Comparison of ENCODE assay signal across 9 cellular contexts in the genomic region with DNA sequence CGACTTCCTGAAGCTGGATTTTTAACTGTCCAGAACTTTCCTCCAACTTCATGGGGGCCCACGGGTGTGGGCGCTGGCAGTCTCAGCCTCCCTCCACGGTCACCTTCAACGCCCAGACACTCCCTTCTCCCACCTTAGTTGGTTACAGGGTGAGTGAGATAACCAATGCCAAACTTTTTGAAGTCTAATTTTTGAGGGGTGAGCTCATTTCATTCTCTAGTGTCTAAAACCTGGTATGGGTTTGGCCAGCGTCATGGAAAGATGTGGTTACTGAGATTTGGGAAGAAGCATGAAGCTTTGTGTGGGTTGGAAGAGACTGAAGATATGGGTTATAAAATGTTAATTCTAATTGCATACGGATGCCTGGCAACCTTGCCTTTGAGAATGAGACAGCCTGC. TPM values are rescaled to one million over a fixed set of nuclear protein-coding genes. Genes with fewer than 3 reads are reported as not detected.
A peak's percentile ranks its signal among the peaks of the same experiment; 100 is the strongest.
DNase-seq lines count a peak whose midpoint lies in the region; ATAC-seq and TF ChIP-seq lines count a peak whose summit lies in the region.
"Had no signal": no experiment of that assay in that cellular context is flagged by ENCODE, and none has a peak within 500 bp of the region (broad histone marks: within the 10 kb centered on the region; RNA-seq: fewer than 3 reads in every experiment).

No MANE protein-coding gene starts in this region.

- H4K8ac ChIP-seq in IMR-90 (ENCODE audit: low read depth in 2 of 2, low read length in 2 of 2), result peak overlapping the region in 1 of 2 experiments; percentile 68; a peak in 3 of 4 replicates

- H2AFZ ChIP-seq in IMR-90 (replicated peaks; ENCODE audit: low read length, poor library complexity), result peak overlapping the region; percentile 65

- peak overlapping the region; percentile 90 for H3K4me2 ChIP-seq in IMR-90 (ENCODE audit: low read depth, low read length)

- H3K27me3 Mint-ChIP-seq in memory B cell, result peaks cover 8% of the 10 kb centered on the region

- H3K27ac ChIP-seq in IMR-90 (ENCODE audit: insufficient read depth, low read length) (peak overlapping the region; percentile 65), coronary artery (peak overlapping the region in 1 of 2 donors; percentile 36), tibial nerve (peak overlapping the region in 3 of 4 donors; percentile 57 to 99 (median 91))

- H3K27me3 ChIP-seq in IMR-90 (ENCODE audit: control insufficient read depth, insufficient read depth, low read length) (no peaks in the 10 kb centered on the region), tibial nerve (no peaks in the 10 kb centered on the region)

- H3K4me1 Mint-ChIP-seq in memory B cell, result peaks cover 18% of the 10 kb centered on the region

- peak overlapping the region; percentile 75 for H3K4me3 ChIP-seq in IMR-90 (ENCODE audit: insufficient read depth, low read depth, low read length)
- peak overlapping the region; percentile 73 for H3K4me3 ChIP-seq in coronary artery
- peak overlapping the region; percentile 60 to 89 (median 66) for H3K4me3 ChIP-seq in tibial nerve
- H3K4me3 ChIP-seq: mucosa of descending colon had no signal

- H2AK9ac ChIP-seq in IMR-90 (replicated peaks; ENCODE audit: low read depth, low read length, poor library complexity), result peak overlapping the region; percentile 45

- peak overlapping the region; percentile 86 for H3K23ac ChIP-seq in IMR-90 (ENCODE audit: low read depth, low read length)

- H3K4ac ChIP-seq in IMR-90 (ENCODE audit: low read depth, low read length), result peak overlapping the region; percentile 64

- no peaks in the 10 kb centered on the region for H3K9me3 ChIP-seq in IMR-90 (ENCODE audit: control insufficient read depth, insufficient read depth, low read length)
- H3K9me3 ChIP-seq in tibial nerve, result no peaks in the 10 kb centered on the region
- H3K9me3 ChIP-seq: mucosa of descending colon had no signal

- in situ Hi-C loops in IMR-90 (cut with MboI; ENCODE audit: low sequenced_read_pairs), result loop anchor here (5.0 kb wide), 1 partner anchor 180 kb away; no protein-coding TSS in a partner anchor

- H3K4me3 Mint-ChIP-seq in memory B cell, result peak overlapping the region; percentile 56

- H3K36me3 ChIP-seq in IMR-90 (ENCODE audit: control insufficient read depth, insufficient read depth, low read length) (no peaks in the 10 kb centered on the region; the same call in 1 of the 2 replicates), tibial nerve (no peaks in the 10 kb centered on the region)

- H3K4me1 ChIP-seq in IMR-90 (ENCODE audit: control insufficient read depth, insufficient read depth, low read length) (peaks cover 4% of the 10 kb centered on the region), tibial nerve (peaks cover 0 to 59% (median 20%) of the 10 kb centered on the region in 4 donors)

- POLR2A ChIA-PET in IMR-90 (lab: Charles Lee; ENCODE audit: unreplicated experiment), result no interaction called here

- BruUV-seq in IMR-90 (replicated peaks; lab: Mats Ljungman, UMichigan), result no TSS peak

- H3K9me1 ChIP-seq in IMR-90 (ENCODE audit: insufficient read depth, low read length), result peaks cover 5% of the 10 kb centered on the region; the same call in 1 of the 2 replicates

- H3K9ac ChIP-seq in IMR-90 (ENCODE audit: low read depth, low read length), result peak overlapping the region; percentile 84

- peak overlapping the region; percentile 67 for H3K18ac ChIP-seq in IMR-90 (ENCODE audit: low read depth, low read length)

- CTCF ChIA-PET in IMR-90 (lab: Yijun Ruan, JAX), result interaction anchor here (1.2 to 1.3 kb wide), 2 partner anchors 20 to 178 kb away, joined by 3 to 6 read pairs; no protein-coding TSS in a partner anchor

- H3K14ac ChIP-seq in IMR-90 (replicated peaks; ENCODE audit: low read depth, low read length), result peak overlapping the region; percentile 81

- peak overlapping the region; percentile 47; the same call in 1 of the 3 replicates for H2BK15ac ChIP-seq in IMR-90 (ENCODE audit: low read depth, low read length)

- peak overlapping the region; percentile 32 for H2BK5ac ChIP-seq in IMR-90 (ENCODE audit: low read depth, low read length, poor library complexity, severe bottlenecking)

- TF ChIP-seq RAD21 in IMR-90 (IDR thresholded peaks at IDR 0.05; ENCODE audit: low read length), result no peak

- intact Hi-C loops in IMR-90 (cut with micrococcal nuclease), result loop anchor here (10.0 kb wide), 2 partner anchors 517 to 677 kb away; a partner anchor contains a TSS

- H3K79me1 ChIP-seq in IMR-90 (ENCODE audit: low read depth in 1 of 2, low read length in 2 of 2), result peaks cover 18 to 29% of the 10 kb centered on the region in 2 experiments

- no peak overlapping the region for H2AK5ac ChIP-seq in IMR-90 (ENCODE audit: low read depth, low read length)

- no peaks in the 10 kb centered on the region for H3K9me3 Mint-ChIP-seq in memory B cell

- TF ChIP-seq POLR2A in IMR-90 (IDR thresholded peaks at IDR 0.05; ENCODE audit: low read depth, low read length), result no peak
- TF ChIP-seq POLR2A in tibial nerve (IDR thresholded peaks at IDR 0.05), result no peak

- TF ChIP-seq EP300 in tibial nerve (IDR thresholded peaks at IDR 0.05), result no peak

- peak overlapping the region; percentile 36; the same call in 1 of the 2 replicates for H3K56ac ChIP-seq in IMR-90 (ENCODE audit: extremely low read depth, insufficient read depth, low read length)

- 0 out of 2 replicates have a peak overlapping the region, but pooled peaks have one; percentile 16 for H2BK20ac ChIP-seq in IMR-90 (ENCODE audit: low read depth, low read length)

- dilution Hi-C loops in IMR-90 (cut with HindIII; ENCODE audit: low sequenced_read_pairs, unreplicated experiment), result no loop called here

- DNase-seq in IMR-90, result peak; percentile 75
- DNase-seq in coronary artery (ENCODE audit: low spot score), result no peak
- DNase-seq in memory B cell (ENCODE audit: low spot score in 2 of 2), result no peak
- DNase-seq in tibial nerve (ENCODE audit: low spot score in 2 of 2), result peak in 1 of 2 donors; percentile 40
- no peak for DNase-seq in foreskin melanocyte
- no peak for DNase-seq in activated CD4-positive, alpha-beta T cell treated with anti-CD3 and anti-CD28 coated beads, Interleukin-2, amount 50 U/mL, for 48 hours
- DNase-seq: mucosa of descending colon, NCI-H187 had no signal

- H4K5ac ChIP-seq in IMR-90 (ENCODE audit: low read depth, low read length), result peak overlapping the region; percentile 31; the same call in 1 of the 2 replicates

- peak overlapping the region; percentile 43 for H4K91ac ChIP-seq in IMR-90 (ENCODE audit: insufficient read depth, low read depth, low read length)

- no CpG with 5 or more reads among the region's 7 CpGs for WGBS in IMR-90 (ENCODE audit: extremely low coverage in 2 of 2, insufficient read length in 1 of 2), 2 experiments
- WGBS in tibial nerve, 2 donors, result 48 to 52% methylated on average over 7 of the region's 7 CpGs

- ATAC-seq in IMR-90 (ENCODE audit: low read depth) (no peak), memory B cell (ENCODE audit: low read depth) (no peak), HG03025 (IDR thresholded peaks at IDR 0.05; ENCODE audit: low FRiP score, unreplicated experiment) (no peak)
- ATAC-seq: mucosa of descending colon had no signal

- TF ChIP-seq CTCF in IMR-90 (conservative IDR thresholded peaks at IDR 0.05; ENCODE audit: low read depth, low read length) (no peak), coronary artery (IDR thresholded peaks at IDR 0.05) (no peak), tibial nerve (IDR thresholded peaks at IDR 0.05) (no peak)

- no peaks in the 10 kb centered on the region; the same call in 1 of the 2 replicates for H4K20me1 ChIP-seq in IMR-90 (ENCODE audit: insufficient read depth, low read length)

- peaks cover 2% of the 10 kb centered on the region for H3K36me3 Mint-ChIP-seq in memory B cell

- H2BK120ac ChIP-seq in IMR-90 (ENCODE audit: low read depth, low read length), result peak overlapping the region; percentile 63

- H3K27ac Mint-ChIP-seq in memory B cell, result no peak overlapping the region

TF ChIP-seq in IMR-90, 13 proteins besides CTCF, POLR2A, EP300 and RAD21:
- no peak for TF ChIP-seq FOS (IDR thresholded peaks at IDR 0.05; ENCODE audit: low read depth, low read length)
- TF ChIP-seq CEBPB (IDR thresholded peaks at IDR 0.05; ENCODE audit: low read depth, low read length), result no peak
- no peak for TF ChIP-seq RFX5 (IDR thresholded peaks at IDR 0.05; ENCODE audit: low read depth, low read length)
- TF ChIP-seq, protein P1, sequence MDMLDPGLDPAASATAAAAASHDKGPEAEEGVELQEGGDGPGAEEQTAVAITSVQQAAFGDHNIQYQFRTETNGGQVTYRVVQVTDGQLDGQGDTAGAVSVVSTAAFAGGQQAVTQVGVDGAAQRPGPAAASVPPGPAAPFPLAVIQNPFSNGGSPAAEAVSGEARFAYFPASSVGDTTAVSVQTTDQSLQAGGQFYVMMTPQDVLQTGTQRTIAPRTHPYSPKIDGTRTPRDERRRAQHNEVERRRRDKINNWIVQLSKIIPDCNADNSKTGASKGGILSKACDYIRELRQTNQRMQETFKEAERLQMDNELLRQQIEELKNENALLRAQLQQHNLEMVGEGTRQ (IDR thresholded peaks at IDR 0.05; ENCODE audit: low read depth, low read length), result no peak
- no peak for TF ChIP-seq NFE2L2 (IDR thresholded peaks at IDR 0.05; ENCODE audit: low read depth, low read length)
- TF ChIP-seq MXI1 (IDR thresholded peaks at IDR 0.05; ENCODE audit: borderline replicate concordance, low read depth, low read length), result no peak
- TF ChIP-seq CHD1 (IDR thresholded peaks at IDR 0.05; ENCODE audit: low read depth, low read length), result no peak
- TF ChIP-seq MAFK (IDR thresholded peaks at IDR 0.05; ENCODE audit: low read depth, low read length), result no peak
- no peak for TF ChIP-seq SMC3 (IDR thresholded peaks at IDR 0.05; ENCODE audit: low read depth, low read length)
- no peak for TF ChIP-seq BHLHE40 (IDR thresholded peaks at IDR 0.05; ENCODE audit: low read depth, low read length)
- TF ChIP-seq MAZ (IDR thresholded peaks at IDR 0.05; ENCODE audit: borderline replicate concordance, low read depth, low read length), result no peak

RNA-seq across cellular contexts. Expression of a gene that starts 3.3 kb away (rescaled TPM):
- total RNA-seq in IMR-90 (2012; rRNA removed) (3.6 and 4.4 TPM in 2 replicates), tibial nerve (10 to 100 TPM; 25.8 to 82.0 (median 74.7) TPM)
- polyA plus RNA-seq in IMR-90 (2012; rRNA removed), result 6.5 and 6.8 TPM in 2 replicates
- 3.0 and 9.1 TPM in 2 replicates for polyA plus RNA-seq in IMR-90 (2012; cell fraction: cytosol; rRNA removed)
- polyA plus RNA-seq in IMR-90 (2012; cell fraction: nucleus; rRNA removed; ENCODE audit: low replicate concordance), result 1.8 and 3.0 TPM in 2 replicates
